Comparison of ENCODE assay signal across 8 cellular contexts in genomic region chr20:651713-652610, GRCh38. TPM values are rescaled to one million over a fixed set of nuclear protein-coding genes. Genes with fewer than 3 reads are reported as not detected.
DNase-seq lines count a peak whose midpoint lies in the region; ATAC-seq and TF ChIP-seq lines count a peak whose summit lies in the region.

No MANE protein-coding gene starts in this region.

- peak overlapping the region; percentile 78 for H3K4me3 Mint-ChIP-seq in activated naive CD8-positive, alpha-beta T cell treated with anti-CD3 and anti-CD28 coated beads, Interleukin-2, amount 10 ng/mL, durations not matched to agents 7 days and 5 days

- DNase-seq in activated naive CD4-positive, alpha-beta T cell treated with Interleukin-2 at 50 U/mL for 16 hours = peak; percentile 17
- no peak for DNase-seq in activated naive CD4-positive, alpha-beta T cell (lab: John Stamatoyannopoulos, UW)
- no peak for DNase-seq in activated naive CD8-positive, alpha-beta T cell treated with anti-CD3 and anti-CD28 coated beads, Interleukin-2, amount 10 ng/mL, durations not matched to agents 7 days and 5 days
- DNase-seq in kidney epithelial cell (ENCODE audit: low read depth) (no peak), substantia nigra (lab: John Stamatoyannopoulos, UW) (peak in 1 of 49 donors; percentile 15), NCI-H1694 treated with DMSO at 0.1 percent for 48 hours (lab: John Stamatoyannopoulos, UW) (no peak)
- no peak for DNase-seq in activated CD8-positive, alpha-beta memory T cell treated with anti-CD3 and anti-CD28 coated beads, Interleukin-2, amount 50 U/mL, for 4 hours

- H3K27me3 Mint-ChIP-seq in activated naive CD8-positive, alpha-beta T cell treated with anti-CD3 and anti-CD28 coated beads, Interleukin-2, amount 10 ng/mL, durations not matched to agents 7 days and 5 days = peaks cover 15% of the 10 kb centered on the region

- H3K36me3 Mint-ChIP-seq in activated naive CD8-positive, alpha-beta T cell treated with anti-CD3 and anti-CD28 coated beads, Interleukin-2, amount 10 ng/mL, durations not matched to agents 7 days and 5 days = peaks cover 15% of the 10 kb centered on the region

- H3K4me3 ChIP-seq in kidney epithelial cell (ENCODE audit: low read depth, low read length) = peak overlapping the region; percentile 92

- H3K4me1 Mint-ChIP-seq in activated naive CD8-positive, alpha-beta T cell treated with anti-CD3 and anti-CD28 coated beads, Interleukin-2, amount 10 ng/mL, durations not matched to agents 7 days and 5 days = peaks cover 17% of the 10 kb centered on the region

- peak overlapping the region; percentile 53 for H3K27ac ChIP-seq in substantia nigra (ENCODE audit: low read depth, low read length, poor library complexity, severe bottlenecking)

- peak overlapping the region; percentile 67 for H3K27ac Mint-ChIP-seq in activated naive CD8-positive, alpha-beta T cell treated with anti-CD3 and anti-CD28 coated beads, Interleukin-2, amount 10 ng/mL, durations not matched to agents 7 days and 5 days

- peaks cover 4% of the 10 kb centered on the region for H3K36me3 ChIP-seq in kidney epithelial cell (ENCODE audit: control insufficient read depth, insufficient read depth, low read length)

- peaks cover 2% of the 10 kb centered on the region for H3K27me3 ChIP-seq in kidney epithelial cell (ENCODE audit: control insufficient read depth, insufficient read depth, low read length)

- ATAC-seq in activated naive CD8-positive, alpha-beta T cell treated with anti-CD3 and anti-CD28 coated beads, Interleukin-2, amount 10 ng/mL, durations not matched to agents 7 days and 5 days (ENCODE audit: low read depth) = no peak
- no peak for ATAC-seq in HG03025 (IDR thresholded peaks at IDR 0.05; ENCODE audit: low FRiP score, unreplicated experiment)

- no peaks in the 10 kb centered on the region for H3K9me3 Mint-ChIP-seq in activated naive CD8-positive, alpha-beta T cell treated with anti-CD3 and anti-CD28 coated beads, Interleukin-2, amount 10 ng/mL, durations not matched to agents 7 days and 5 days

- TF ChIP-seq CTCF in kidney epithelial cell (IDR thresholded peaks at IDR 0.05; ENCODE audit: insufficient read depth, low read length, poor library complexity, severe bottlenecking) = no peak

- POLR2A ChIA-PET in activated naive CD8-positive, alpha-beta T cell treated with anti-CD3 and anti-CD28 coated beads, Interleukin-2, amount 10 ng/mL, durations not matched to agents 7 days and 5 days (lab: Charles Lee) = interaction anchor here (0.7 kb wide), 1 partner anchor 283 kb away, joined by 5 read pairs; no protein-coding TSS in a partner anchor

RNA-seq across cellular contexts. Expression of gene SRXN1, which starts 1.0 kb away (rescaled TPM):
- 10 to 100 TPM; 11.6 to 11.7 TPM for total RNA-seq in activated naive CD8-positive, alpha-beta T cell treated with anti-CD3 and anti-CD28 coated beads, Interleukin-2, amount 10 ng/mL, durations not matched to agents 7 days and 5 days
- total RNA-seq in kidney epithelial cell = 31.4 and 32.9 TPM in 2 replicates

RNA-seq across cellular contexts. Expression of gene SCRT2, which starts 23.6 kb away (rescaled TPM):
- not detected for total RNA-seq in activated naive CD8-positive, alpha-beta T cell treated with anti-CD3 and anti-CD28 coated beads, Interleukin-2, amount 10 ng/mL, durations not matched to agents 7 days and 5 days
- total RNA-seq in kidney epithelial cell = not detected in 2 replicates

RNA-seq across cellular contexts. Expression of gene TCF15, which starts 41.9 kb away (rescaled TPM):
- not detected for total RNA-seq in activated naive CD8-positive, alpha-beta T cell treated with anti-CD3 and anti-CD28 coated beads, Interleukin-2, amount 10 ng/mL, durations not matched to agents 7 days and 5 days
- total RNA-seq in kidney epithelial cell = 0.07 and 1.5 TPM in 2 replicates
